17 cellular contexts compared by ENCODE assay signal in the genomic region with DNA sequence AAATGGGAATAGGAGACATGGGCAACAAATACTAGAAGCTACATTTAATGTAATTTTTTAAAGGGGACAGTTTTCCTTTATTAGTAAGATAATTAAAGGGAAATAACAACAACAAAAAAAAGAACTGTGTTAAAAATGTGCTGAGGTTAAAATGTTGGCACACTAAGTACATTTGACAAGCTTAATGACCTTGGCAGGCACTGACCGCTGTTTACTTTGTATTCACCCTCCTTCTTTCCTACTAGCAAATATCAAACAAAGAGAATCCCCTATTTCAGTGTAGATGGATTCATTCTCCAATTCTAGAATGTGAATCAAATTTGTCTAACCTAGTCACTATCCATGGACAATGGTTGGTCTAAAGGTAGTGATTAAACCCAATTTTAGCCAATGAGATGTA.
"Had no signal": no experiment of that assay in that cellular context is flagged by ENCODE, and none has a peak within 500 bp of the region (broad histone marks: within the 10 kb centered on the region; RNA-seq: fewer than 3 reads in every experiment).

No MANE protein-coding gene starts in this region.

- H3K27ac Mint-ChIP-seq: activated naive CD4-positive, alpha-beta T cell treated with anti-CD3 and anti-CD28 coated beads, Interleukin-2, amount 50 U/mL, for 72 hours; effector memory CD8-positive, alpha-beta T cell; memory B cell; natural killer cell treated with Interleukin-12 subunit alpha and Interleukin-12 subunit beta and Interleukin-15 and Interleukin-18, amount 100 ng/mL, for 72 hours; stimulated activated naive CD8-positive, alpha-beta T cell treated with anti-CD3 and anti-CD28 coated beads, Interleukin-15, Interleukin-2, amounts not matched to agents 100 ng/mL and 50 ng/mL, for 24 hours had no signal

- H3K27me3 ChIP-seq: ascending aorta, esophagus muscularis mucosa, gastrocnemius medialis, tibial nerve had no signal

- H3K9me3 Mint-ChIP-seq: effector memory CD8-positive, alpha-beta T cell; natural killer cell treated with Interleukin-12 subunit alpha and Interleukin-12 subunit beta and Interleukin-15 and Interleukin-18, amount 100 ng/mL, for 72 hours; stimulated activated naive CD8-positive, alpha-beta T cell treated with anti-CD3 and anti-CD28 coated beads, Interleukin-15, Interleukin-2, amounts not matched to agents 100 ng/mL and 50 ng/mL, for 24 hours had no signal

- H3K27ac ChIP-seq: ascending aorta, esophagus muscularis mucosa, gastrocnemius medialis, tibial nerve had no signal

- H3K36me3 ChIP-seq: ascending aorta, esophagus muscularis mucosa, gastrocnemius medialis, tibial nerve had no signal

- DNase-seq: activated CD4-positive, alpha-beta T cell treated with anti-CD3 and anti-CD28 coated beads for 1 hour; activated CD4-positive, alpha-beta T cell treated with anti-CD3 and anti-CD28 coated beads, Interleukin-2, amount 50 U/mL, for 1 hour; activated T-cell treated with anti-CD3 and anti-CD28 coated beads, Interleukin-2, amount 50 U/mL, for 1 hour; central memory CD4-positive, alpha-beta T cell; effector memory CD8-positive, alpha-beta T cell; gastrocnemius medialis; hippocampal formation; right cardiac atrium; stimulated activated CD4-positive, alpha-beta T cell treated with anti-CD3 and anti-CD28 coated beads, Interleukin-12 subunit alpha, Interleukin-12 subunit beta, amount 100 ng/mL, for 4 hours; T-helper 9 cell had no signal

- H3K4me3 Mint-ChIP-seq: effector memory CD8-positive, alpha-beta T cell; memory B cell; natural killer cell treated with Interleukin-12 subunit alpha and Interleukin-12 subunit beta and Interleukin-15 and Interleukin-18, amount 100 ng/mL, for 72 hours; stimulated activated naive CD8-positive, alpha-beta T cell treated with anti-CD3 and anti-CD28 coated beads, Interleukin-15, Interleukin-2, amounts not matched to agents 100 ng/mL and 50 ng/mL, for 24 hours had no signal

- H3K4me1 ChIP-seq: ascending aorta, esophagus muscularis mucosa, tibial nerve had no signal

- H3K36me3 Mint-ChIP-seq: activated naive CD4-positive, alpha-beta T cell treated with anti-CD3 and anti-CD28 coated beads, Interleukin-2, amount 50 U/mL, for 72 hours; memory B cell; natural killer cell treated with Interleukin-12 subunit alpha and Interleukin-12 subunit beta and Interleukin-15 and Interleukin-18, amount 100 ng/mL, for 72 hours had no signal

- H3K4me3 ChIP-seq: ascending aorta, esophagus muscularis mucosa, gastrocnemius medialis, tibial nerve had no signal

- ATAC-seq: activated naive CD4-positive, alpha-beta T cell treated with anti-CD3 and anti-CD28 coated beads, Interleukin-2, amount 50 U/mL, for 72 hours; effector memory CD8-positive, alpha-beta T cell; gastrocnemius medialis; natural killer cell treated with Interleukin-12 subunit alpha and Interleukin-12 subunit beta and Interleukin-15 and Interleukin-18, amount 100 ng/mL, for 72 hours; right cardiac atrium had no signal

- H3K9me3 ChIP-seq: ascending aorta, esophagus muscularis mucosa, gastrocnemius medialis had no signal

- H3K4me1 Mint-ChIP-seq: memory B cell had no signal
